Comparison of ENCODE assay signal across 8 cellular contexts in genomic region chr22:21837184-21837979, GRCh38. TPM values are rescaled to one million over a fixed set of nuclear protein-coding genes. Genes with fewer than 3 reads are reported as not detected.
A peak's percentile ranks its signal among the peaks of the same experiment; 100 is the strongest.
DNase-seq lines count a peak whose midpoint lies in the region; ATAC-seq and TF ChIP-seq lines count a peak whose summit lies in the region.

No MANE protein-coding gene starts in this region.

- H3K36me3 Mint-ChIP-seq in T-helper 17 cell (ENCODE audit: low read depth) (peaks cover 5% of the 10 kb centered on the region), glutamatergic neuron (ENCODE audit: unreplicated experiment) (no peaks in the 10 kb centered on the region)

- DNase-seq in EL (peak; percentile 91), T-helper 17 cell (no peak), glutamatergic neuron (no peak), pulmonary artery endothelial cell (ENCODE audit: low read depth, low spot score) (peak; percentile 57), NCI-H1092 treated with DMSO at 0.1 percent for 48 hours (lab: John Stamatoyannopoulos, UW) (no peak), SHP77 treated with DMSO at 0.1 percent for 48 hours (lab: John Stamatoyannopoulos, UW) (no peak), GM19240 (ENCODE audit: insufficient read length, low spot score) (no peak)

- H3K9me3 ChIP-seq in T-helper 17 cell (ENCODE audit: control insufficient read depth, low read length, poor library complexity, severe bottlenecking), result no peaks in the 10 kb centered on the region

- ATAC-seq in T-helper 17 cell (no peak), GM18907 (IDR thresholded peaks at IDR 0.05; ENCODE audit: unreplicated experiment) (no peak)

- no peaks in the 10 kb centered on the region for H3K27me3 Mint-ChIP-seq in T-helper 17 cell
- no peaks in the 10 kb centered on the region for H3K27me3 Mint-ChIP-seq in glutamatergic neuron (ENCODE audit: unreplicated experiment)

- H3K27ac Mint-ChIP-seq in T-helper 17 cell (peak overlapping the region; percentile 93), glutamatergic neuron (ENCODE audit: unreplicated experiment) (peak overlapping the region; percentile 67)

- no peak for TF ChIP-seq CTCF in glutamatergic neuron (IDR thresholded peaks at IDR 0.05; ENCODE audit: partially characterized antibody, unreplicated experiment)

- no peak overlapping the region for H3K4me3 Mint-ChIP-seq in T-helper 17 cell
- H3K4me3 Mint-ChIP-seq in glutamatergic neuron (ENCODE audit: unreplicated experiment), result peak overlapping the region; percentile 18

- peaks cover 43% of the 10 kb centered on the region for H3K4me1 Mint-ChIP-seq in T-helper 17 cell
- peaks cover 31% of the 10 kb centered on the region for H3K4me1 Mint-ChIP-seq in glutamatergic neuron (ENCODE audit: low read depth, unreplicated experiment)

- H3K9me3 Mint-ChIP-seq in glutamatergic neuron (ENCODE audit: unreplicated experiment), result no peaks in the 10 kb centered on the region

RNA-seq across cellular contexts. Expression of gene MAPK1, which starts 30.1 kb away (rescaled TPM):
- 10 to 100 TPM; 74.2 to 84.6 TPM for total RNA-seq in T-helper 17 cell
- total RNA-seq in glutamatergic neuron (ENCODE audit: unreplicated experiment), result 148 TPM
- 74.7 and 113 TPM in 2 replicates for total RNA-seq in pulmonary artery endothelial cell

Comparison
In these comparisons a context has a peak if more than half of its experiments do, and no peak if none do; other contexts are left out.
1. DNase-seq: peak in EL (single experiment) and pulmonary artery endothelial cell (single experiment); none in T-helper 17 cell (0 of 3), glutamatergic neuron (single experiment), NCI-H1092 treated with DMSO at 0.1 percent for 48 hours (single experiment), SHP77 treated with DMSO at 0.1 percent for 48 hours (single experiment) and GM19240 (single experiment).